ENCODE assay signal across 10 cellular contexts in genomic region chr12:92745874-92746553, GRCh38. TPM values are rescaled to one million over a fixed set of nuclear protein-coding genes. Genes with fewer than 3 reads are reported as not detected.
A peak's percentile ranks its signal among the peaks of the same experiment; 100 is the strongest.
DNase-seq lines count a peak whose midpoint lies in the region; ATAC-seq and TF ChIP-seq lines count a peak whose summit lies in the region.
"Had no signal": no experiment of that assay in that cellular context is flagged by ENCODE, and none has a peak within 500 bp of the region (broad histone marks: within the 10 kb centered on the region; RNA-seq: fewer than 3 reads in every experiment).

No MANE protein-coding gene starts in this region.

- peak; percentile 98 for ATAC-seq in PC-3
- ATAC-seq in GM19455 (IDR thresholded peaks at IDR 0.05; ENCODE audit: unreplicated experiment): no peak
- ATAC-seq in GM19395 (IDR thresholded peaks at IDR 0.05; ENCODE audit: unreplicated experiment): no peak
- no peak for ATAC-seq in T-cell (replicated peaks in 1 of 4)

- no peaks in the 10 kb centered on the region for H3K36me3 Mint-ChIP-seq in T-cell

- H3K4me3 ChIP-seq in PC-3 (ENCODE audit: low read length): peak overlapping the region; percentile 38; the same call in 1 of the 2 replicates

- TF ChIP-seq CTCF in PC-3 (conservative IDR thresholded peaks at IDR 0.05; ENCODE audit: low read depth, low read length): no peak

- H3K27ac ChIP-seq in PC-3 (ENCODE audit: low read length): peak overlapping the region; percentile 94

- H3K4me2 ChIP-seq in PC-3 (ENCODE audit: low read length): peak overlapping the region; percentile 72

- no TSS peak for BruUV-seq in PC-3 (replicated peaks; lab: Mats Ljungman, UMichigan)

- H2AFZ ChIP-seq in PC-3 (ENCODE audit: low read length): 0 out of 2 replicates have a peak overlapping the region, but pooled peaks have one; percentile 19

- no peaks in the 10 kb centered on the region for H3K9me3 ChIP-seq in PC-3 (ENCODE audit: low read length)

- peaks cover 25% of the 10 kb centered on the region for H3K4me1 ChIP-seq in PC-3 (ENCODE audit: insufficient read depth, low read length)

- H3K4me3 Mint-ChIP-seq in T-cell: no peak overlapping the region
- H3K4me3 Mint-ChIP-seq: central memory CD8-positive, alpha-beta T cell had no signal

- H3K9me3 Mint-ChIP-seq in T-cell: peaks cover 0 to 4% (median 0%) of the 10 kb centered on the region in 3 donors
- H3K9me3 Mint-ChIP-seq: central memory CD8-positive, alpha-beta T cell had no signal

- H3F3A ChIP-seq in PC-3 (ENCODE audit: low read length, unreplicated experiment): no peaks in the 10 kb centered on the region

- POLR2A ChIA-PET in PC-3 (lab: Charles Lee; ENCODE audit: unreplicated experiment): interaction anchor here (0.6 kb wide), 1 partner anchor 696 kb away, joined by 3 read pairs; no protein-coding TSS in a partner anchor
- POLR2A ChIA-PET in T-cell (lab: Charles Lee): interaction anchor here in 1 of 2 donors (0.6 kb wide), 1 partner anchor 376 kb away, joined by 3 read pairs; no protein-coding TSS in a partner anchor

- no peaks in the 10 kb centered on the region for H3K27me3 ChIP-seq in PC-3 (ENCODE audit: low read length)

- no peaks in the 10 kb centered on the region for H4K20me1 ChIP-seq in PC-3 (ENCODE audit: low read length)

- H3K9me2 ChIP-seq in PC-3 (replicated peaks; ENCODE audit: low read length): no peaks in the 10 kb centered on the region

- peaks cover 4 to 7% of the 10 kb centered on the region in 2 donors for H3K27me3 Mint-ChIP-seq in T-cell

- H3K4me1 Mint-ChIP-seq in T-cell: peaks cover 5 to 21% (median 5%) of the 10 kb centered on the region in 3 donors
- H3K4me1 Mint-ChIP-seq: central memory CD8-positive, alpha-beta T cell had no signal

- peak; percentile 86 for DNase-seq in AG08396 (ENCODE audit: low spot score)
- peak; percentile 98 for DNase-seq in PC-3
- DNase-seq in fibroblast of peridontal ligament (ENCODE audit: extremely low read depth): peak; percentile 99
- DNase-seq in nucleus accumbens (lab: John Stamatoyannopoulos, UW): peak in 49 of 56 donors; percentile 4 to 88 (median 45)
- no peak for DNase-seq in T-cell
- DNase-seq in T-helper 2 cell: no peak
- DNase-seq: DMS79 treated with DMSO at 0.1 percent for 48 hours had no signal

- H3K9ac ChIP-seq in PC-3 (ENCODE audit: low read length): peak overlapping the region; percentile 73

- CTCF ChIA-PET in PC-3 (lab: Charles Lee): interaction anchor here (0.6 kb wide), 1 partner anchor 352 kb away, joined by 4 read pairs; no protein-coding TSS in a partner anchor
- CTCF ChIA-PET in T-cell (lab: Charles Lee): no interaction called here

- intact Hi-C loops in PC-3 (cut with micrococcal nuclease): no loop called here

- no peaks in the 10 kb centered on the region for H3K36me3 ChIP-seq in PC-3 (ENCODE audit: low read depth, low read length)

- no peaks in the 10 kb centered on the region for H3K79me2 ChIP-seq in PC-3 (ENCODE audit: low read length)

- no peak overlapping the region for H3K27ac Mint-ChIP-seq in T-cell

RNA-seq across cellular contexts. Expression of gene PLEKHG7, which starts 43.2 kb away (rescaled TPM):
- total RNA-seq in PC-3 (2014; rRNA removed): not detected in 2 replicates
- under 1 TPM in 3 of 5 donors, not detected in 2; 0.13 to 0.30 (median 0.19) TPM for total RNA-seq in T-cell

Comparison
In these comparisons a context has a peak if more than half of its experiments do, and no peak if none do; other contexts are left out.
1. DNase-seq: peak in AG08396 (single experiment), PC-3 (single experiment), fibroblast of peridontal ligament (single experiment) and nucleus accumbens (49 of 56); none in T-cell (0 of 34) and T-helper 2 cell (0 of 5).